ENCODE assay signal across 1 cellular context in genomic region chr12:13205809-13206559, GRCh38.
TF ChIP-seq lines count a peak whose summit lies in the region.

No MANE protein-coding gene starts in this region.

TF ChIP-seq in GM23338, 12 proteins besides CTCF, POLR2A, EP300 and RAD21 (continued from another document):
- TF ChIP-seq CREB1 (CRISPR knock-in tag; IDR thresholded peaks at IDR 0.05; ENCODE audit: low read depth), result no peak
